In the genomic region with DNA sequence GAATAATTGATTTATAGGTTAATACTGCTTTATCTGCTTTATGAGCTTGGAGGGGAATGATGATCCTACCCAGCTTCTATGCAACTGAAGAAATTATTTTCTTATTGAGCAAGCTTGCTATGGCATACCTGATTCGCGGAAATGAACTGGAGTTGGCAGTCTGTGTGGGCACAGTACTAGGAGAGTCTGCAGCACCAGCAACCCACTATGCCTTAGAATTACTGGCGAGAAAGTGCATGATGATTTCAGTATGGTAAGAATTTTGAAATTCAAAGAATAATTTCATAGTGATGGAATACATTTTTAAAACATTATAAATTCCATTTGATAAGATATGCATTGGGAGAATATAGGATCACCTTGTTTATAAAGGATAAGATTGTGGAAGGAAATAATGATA, we compare ENCODE assay signal across 23 cellular contexts.
"Had no signal": no experiment of that assay in that cellular context is flagged by ENCODE, and none has a peak within 500 bp of the region (broad histone marks: within the 10 kb centered on the region; RNA-seq: fewer than 3 reads in every experiment).

No MANE protein-coding gene starts in this region.

- H3K27ac ChIP-seq: stomach, suprapubic skin, testis, thoracic aorta, thyroid gland, tibial artery, tibial nerve, transverse colon, upper lobe of left lung, upper lobe of right lung, uterus, vagina had no signal

- DNase-seq: stimulated activated CD4-positive, alpha-beta T cell treated with anti-CD3 and anti-CD28 coated beads, Interleukin-2, amount 100 ng/mL, for 48 hours; stimulated activated CD4-positive, alpha-beta T cell treated with anti-CD3 and anti-CD28 coated beads, Interleukin-4, amount 100 ng/mL, for 1 hour; stimulated activated CD4-positive, alpha-beta T cell treated with anti-CD3 and anti-CD28 coated beads, Interleukin-4, amount 100 ng/mL, for 24 hours; stimulated activated CD4-positive, alpha-beta T cell treated with anti-CD3 and anti-CD28 coated beads, Interleukin-4, amount 100 ng/mL, for 4 hours; stimulated activated CD8-positive, alpha-beta memory T cell treated with anti-CD3 and anti-CD28 coated beads, Interleukin-4, amount 100 ng/mL, for 48 hours; stimulated activated naive B cell treated with anti-CD40 and anti-IgM and Interleukin-4, amounts not matched to agents 10 μg/mL and 1 μg/mL and 100 μg/mL, for 72 hours; stimulated activated naive CD4-positive, alpha-beta T cell; stimulated activated naive CD4-positive, alpha-beta T cell treated with Interleukin-2 at 50 U/mL for 16 hours; stimulated activated naive CD8-positive, alpha-beta T cell treated with anti-CD3 and anti-CD28 coated beads, Interleukin-15, amount 100 ng/mL, for 72 hours; stimulated activated naive CD8-positive, alpha-beta T cell treated with anti-CD3 and anti-CD28 coated beads, Interleukin-15, Interleukin-2, amounts not matched to agents 100 U/mL and 50 U/mL, for 24 hours; stomach; substantia nigra; testis; thyroid gland; tibial artery; transverse colon; upper lobe of left lung; upper lobe of right lung; uterus had no signal
